Comparison of ENCODE assay signal across 18 cellular contexts in the genomic region with DNA sequence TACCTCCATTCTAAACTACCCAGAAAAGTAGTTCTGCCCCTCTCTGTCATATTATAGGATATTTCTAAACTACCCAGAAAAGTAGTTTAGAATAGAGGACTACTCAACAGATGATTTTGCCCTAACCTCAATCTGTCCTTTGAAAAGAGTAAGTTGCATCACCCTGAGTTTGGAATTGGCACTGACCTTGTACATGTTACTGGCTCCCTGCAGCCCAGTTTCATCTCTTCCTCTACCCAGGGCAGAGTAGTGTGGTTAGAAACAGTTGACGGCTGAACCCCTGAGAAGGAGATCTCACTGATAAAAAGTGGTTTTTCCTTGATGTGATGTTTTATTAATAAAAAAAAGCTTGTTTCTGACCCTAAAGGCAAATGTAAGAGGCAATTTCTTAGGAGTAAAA.
A peak's percentile ranks its signal among the peaks of the same experiment; 100 is the strongest.
DNase-seq lines count a peak whose midpoint lies in the region; ATAC-seq, FAIRE-seq and TF ChIP-seq lines count a peak whose summit lies in the region.
"Had no signal": no experiment of that assay in that cellular context is flagged by ENCODE, and none has a peak within 500 bp of the region (broad histone marks: within the 10 kb centered on the region; RNA-seq: fewer than 3 reads in every experiment).

No MANE protein-coding gene starts in this region.

- H3K27me3 ChIP-seq in DND-41 (ENCODE audit: insufficient read depth, low read length, poor library complexity) = no peaks in the 10 kb centered on the region
- no peaks in the 10 kb centered on the region for H3K27me3 ChIP-seq in right lobe of liver
- H3K27me3 ChIP-seq in small intestine (ENCODE audit: control insufficient read depth in 2 of 2, insufficient read depth in 2 of 2, low read length in 2 of 2) = no peaks in the 10 kb centered on the region
- no peaks in the 10 kb centered on the region for H3K27me3 ChIP-seq in smooth muscle cell (ENCODE audit: low read depth)

- no peak for FAIRE-seq in small intestine (lab: Jason Lieb, UNC)

- H3K27ac ChIP-seq in DND-41 (ENCODE audit: low read length) = peak overlapping the region; percentile 83
- H3K27ac ChIP-seq in right lobe of liver = no peak overlapping the region
- H3K27ac ChIP-seq in small intestine (ENCODE audit: low read depth in 1 of 2, low read length in 1 of 2) = no peak overlapping the region
- no peak overlapping the region for H3K27ac ChIP-seq in smooth muscle cell (ENCODE audit: low read depth)
- H3K27ac ChIP-seq: A549 had no signal

- peak; percentile 96 for ATAC-seq in DND-41 (ENCODE audit: insufficient read depth, low read depth)
- peak; percentile 94 to 96 (median 94) for ATAC-seq in right lobe of liver
- ATAC-seq: A549 had no signal

- H3F3A ChIP-seq in smooth muscle cell (ENCODE audit: low read depth) = no peaks in the 10 kb centered on the region

- no peak for TF ChIP-seq POLR2A in right lobe of liver (IDR thresholded peaks at IDR 0.05)

- peak overlapping the region; percentile 32 for H3K4me2 ChIP-seq in DND-41 (ENCODE audit: insufficient read depth, low read length)
- H3K4me2 ChIP-seq in smooth muscle cell = no peak overlapping the region
- H3K4me2 ChIP-seq: A549 had no signal

- intact Hi-C loops in right lobe of liver (cut with DNase I) = no loop called here

- H3K36me3 ChIP-seq in DND-41 (ENCODE audit: insufficient read depth, low read length) (no peaks in the 10 kb centered on the region), right lobe of liver (no peaks in the 10 kb centered on the region), small intestine (ENCODE audit: control insufficient read depth in 2 of 2, insufficient read depth in 2 of 2, low read length in 2 of 2) (no peaks in the 10 kb centered on the region), smooth muscle cell (ENCODE audit: low read depth) (no peaks in the 10 kb centered on the region)
- H3K36me3 ChIP-seq: HAP-1 had no signal

- H3K79me2 ChIP-seq in DND-41 (ENCODE audit: insufficient read depth, low read length) (no peaks in the 10 kb centered on the region), smooth muscle cell (ENCODE audit: low read depth) (no peaks in the 10 kb centered on the region)

- 15% methylated on average over 1 of the region's 1 CpG for WGBS in right lobe of liver (ENCODE audit: insufficient coverage, low coverage, low lambda C conversion rate, missing lambda C conversion rate)
- 70 to 78% (median 75%) methylated on average over 1 of the region's 1 CpG for WGBS in small intestine, 3 donors
- 53% methylated on average over 1 of the region's 1 CpG for WGBS in smooth muscle cell (ENCODE audit: low lambda C conversion rate)

- H2AFZ ChIP-seq in DND-41 (ENCODE audit: low read depth, low read length) = peak overlapping the region; percentile 6; the same call in 1 of the 2 replicates
- H2AFZ ChIP-seq in smooth muscle cell (ENCODE audit: low read depth) = no peak overlapping the region

- H3K9me3 ChIP-seq in DND-41 (ENCODE audit: insufficient read depth, low read length, severe bottlenecking) (no peaks in the 10 kb centered on the region), right lobe of liver (no peaks in the 10 kb centered on the region), small intestine (ENCODE audit: control insufficient read depth, low read depth) (no peaks in the 10 kb centered on the region), smooth muscle cell (replicated peaks; ENCODE audit: low read depth) (no peaks in the 10 kb centered on the region)
- H3K9me3 ChIP-seq: A549, HAP-1 had no signal

- TF ChIP-seq CTCF in DND-41 (IDR thresholded peaks at IDR 0.05; ENCODE audit: borderline replicate concordance, extremely low read depth, low read length, poor library complexity, severe bottlenecking) (peak; percentile 10), right lobe of liver (IDR thresholded peaks at IDR 0.05) (no peak), smooth muscle cell (IDR thresholded peaks at IDR 0.05; ENCODE audit: borderline replicate concordance, insufficient read depth, poor library complexity, severe bottlenecking) (no peak)

- peaks cover 55% of the 10 kb centered on the region for H3K4me1 ChIP-seq in DND-41 (ENCODE audit: insufficient read depth, low read length)
- peaks cover 0 to 24% (median 5%) of the 10 kb centered on the region in 4 donors for H3K4me1 ChIP-seq in right lobe of liver
- no peaks in the 10 kb centered on the region for H3K4me1 ChIP-seq in small intestine (ENCODE audit: control insufficient read depth in 2 of 2, insufficient read depth in 1 of 2, low read depth in 1 of 2, low read length in 1 of 2)
- no peaks in the 10 kb centered on the region for H3K4me1 ChIP-seq in smooth muscle cell (ENCODE audit: low read depth)
- H3K4me1 ChIP-seq: A549, HAP-1 had no signal

- DNase-seq in DND-41 (peak; percentile 81), OCI-M1 (lab: John Stamatoyannopoulos, UW) (peak; percentile 34), fibroblast of gingiva (ENCODE audit: low read depth) (peak; percentile 4), right lobe of liver (peak in 1 of 3 donors; percentile 60), small intestine (no peak), HK-2 (ENCODE audit: unreplicated experiment) (no peak), smooth muscle cell (lab: John Stamatoyannopoulos, UW; ENCODE audit: unreplicated experiment) (no peak)
- no peak for DNase-seq in stimulated activated CD4-positive, alpha-beta T cell treated with anti-CD3 and anti-CD28 coated beads, Interleukin-2, amount 100 ng/mL, for 24 hours
- DNase-seq: Calu3; CD4-positive, CD25-positive, alpha-beta regulatory T cell; Kasumi-1; MV-4-11; NCI-H1436; NCI-H2029; NCI-H2171; NCI-H82 had no signal

- H3K4me3 ChIP-seq in DND-41 (ENCODE audit: low read depth in 1 of 2, low read length in 2 of 2) (no peak overlapping the region), right lobe of liver (no peak overlapping the region), small intestine (ENCODE audit: low read depth in 1 of 2, low read length in 2 of 2) (no peak overlapping the region), smooth muscle cell (no peak overlapping the region)
- H3K4me3 ChIP-seq: A549, HAP-1 had no signal

- H3K9ac ChIP-seq in DND-41 (ENCODE audit: low read depth, low read length) (peak overlapping the region; percentile 34; the same call in 1 of the 2 replicates), smooth muscle cell (ENCODE audit: low read depth) (no peak overlapping the region)

- H4K20me1 ChIP-seq in DND-41 (ENCODE audit: insufficient read depth, low read length) (no peaks in the 10 kb centered on the region), smooth muscle cell (ENCODE audit: low read depth) (no peaks in the 10 kb centered on the region)

Comparison
In these comparisons a context has a peak if more than half of its experiments do, and no peak if none do; other contexts are left out.
1. DNase-seq: peak in DND-41 (single experiment), OCI-M1 (single experiment) and fibroblast of gingiva (single experiment); none in small intestine (single experiment), stimulated activated CD4-positive, alpha-beta T cell treated with anti-CD3 and anti-CD28 coated beads, Interleukin-2, amount 100 ng/mL, for 24 hours (0 of 2), HK-2 (single experiment) and smooth muscle cell (single experiment).